Comparison of ENCODE assay signal across 1 cellular context in the genomic region with DNA sequence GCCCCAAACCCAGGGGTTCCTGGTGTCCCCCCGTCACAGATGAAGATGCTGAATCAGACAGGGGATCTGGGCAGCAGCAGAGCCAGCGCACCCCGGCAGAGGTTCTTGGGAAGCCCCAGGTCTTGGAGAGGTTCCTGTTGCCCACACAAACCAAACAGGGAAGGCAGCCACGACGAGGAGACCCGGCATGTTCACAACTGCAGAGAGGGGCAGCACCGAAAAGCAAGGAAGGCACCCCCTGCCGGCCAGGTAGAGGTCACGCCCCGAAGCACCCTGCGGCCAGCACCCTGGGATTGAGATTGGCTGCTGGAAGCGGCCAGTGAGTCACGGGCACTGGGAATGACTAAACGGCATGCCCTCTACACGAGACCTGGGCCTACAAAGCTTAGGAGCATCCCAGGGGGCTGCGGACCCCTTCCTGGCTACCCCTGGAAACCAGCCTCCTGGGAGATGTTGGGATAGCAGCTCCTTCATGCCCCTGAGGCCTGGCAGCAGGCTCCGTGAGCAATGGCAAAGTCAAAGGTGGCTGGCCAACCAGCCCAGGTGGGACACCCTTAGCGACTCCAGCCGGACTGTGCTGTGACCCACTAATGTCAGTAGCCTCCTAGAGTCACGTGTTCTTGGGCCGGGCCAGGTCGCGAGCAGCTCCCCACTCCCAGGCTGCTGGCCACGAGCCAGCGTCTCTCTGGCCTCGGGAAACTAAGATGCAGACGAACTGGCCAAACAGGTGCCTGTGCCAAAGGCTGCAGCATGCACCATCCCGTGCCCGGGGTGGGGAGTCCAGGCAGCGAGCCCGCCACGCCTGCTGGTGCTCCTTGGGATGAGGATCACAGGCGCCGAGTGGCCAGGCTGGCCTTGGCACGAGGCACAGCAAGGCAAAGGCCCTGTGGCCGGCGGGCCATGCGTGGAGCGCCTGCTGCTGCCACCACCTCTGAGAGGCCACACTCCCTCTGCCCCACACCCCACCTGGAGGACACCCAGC.
TF ChIP-seq lines count a peak whose summit lies in the region.

No MANE protein-coding gene starts in this region.

TF ChIP-seq in HepG2, 621 proteins besides CTCF, POLR2A, EP300 and RAD21 (continued from another document):
- TF ChIP-seq, protein P1, sequence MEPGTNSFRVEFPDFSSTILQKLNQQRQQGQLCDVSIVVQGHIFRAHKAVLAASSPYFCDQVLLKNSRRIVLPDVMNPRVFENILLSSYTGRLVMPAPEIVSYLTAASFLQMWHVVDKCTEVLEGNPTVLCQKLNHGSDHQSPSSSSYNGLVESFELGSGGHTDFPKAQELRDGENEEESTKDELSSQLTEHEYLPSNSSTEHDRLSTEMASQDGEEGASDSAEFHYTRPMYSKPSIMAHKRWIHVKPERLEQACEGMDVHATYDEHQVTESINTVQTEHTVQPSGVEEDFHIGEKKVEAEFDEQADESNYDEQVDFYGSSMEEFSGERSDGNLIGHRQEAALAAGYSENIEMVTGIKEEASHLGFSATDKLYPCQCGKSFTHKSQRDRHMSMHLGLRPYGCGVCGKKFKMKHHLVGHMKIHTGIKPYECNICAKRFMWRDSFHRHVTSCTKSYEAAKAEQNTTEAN (CRISPR knock-in tag; conservative IDR thresholded peaks at IDR 0.05), result no peak
- TF ChIP-seq, protein P2, sequence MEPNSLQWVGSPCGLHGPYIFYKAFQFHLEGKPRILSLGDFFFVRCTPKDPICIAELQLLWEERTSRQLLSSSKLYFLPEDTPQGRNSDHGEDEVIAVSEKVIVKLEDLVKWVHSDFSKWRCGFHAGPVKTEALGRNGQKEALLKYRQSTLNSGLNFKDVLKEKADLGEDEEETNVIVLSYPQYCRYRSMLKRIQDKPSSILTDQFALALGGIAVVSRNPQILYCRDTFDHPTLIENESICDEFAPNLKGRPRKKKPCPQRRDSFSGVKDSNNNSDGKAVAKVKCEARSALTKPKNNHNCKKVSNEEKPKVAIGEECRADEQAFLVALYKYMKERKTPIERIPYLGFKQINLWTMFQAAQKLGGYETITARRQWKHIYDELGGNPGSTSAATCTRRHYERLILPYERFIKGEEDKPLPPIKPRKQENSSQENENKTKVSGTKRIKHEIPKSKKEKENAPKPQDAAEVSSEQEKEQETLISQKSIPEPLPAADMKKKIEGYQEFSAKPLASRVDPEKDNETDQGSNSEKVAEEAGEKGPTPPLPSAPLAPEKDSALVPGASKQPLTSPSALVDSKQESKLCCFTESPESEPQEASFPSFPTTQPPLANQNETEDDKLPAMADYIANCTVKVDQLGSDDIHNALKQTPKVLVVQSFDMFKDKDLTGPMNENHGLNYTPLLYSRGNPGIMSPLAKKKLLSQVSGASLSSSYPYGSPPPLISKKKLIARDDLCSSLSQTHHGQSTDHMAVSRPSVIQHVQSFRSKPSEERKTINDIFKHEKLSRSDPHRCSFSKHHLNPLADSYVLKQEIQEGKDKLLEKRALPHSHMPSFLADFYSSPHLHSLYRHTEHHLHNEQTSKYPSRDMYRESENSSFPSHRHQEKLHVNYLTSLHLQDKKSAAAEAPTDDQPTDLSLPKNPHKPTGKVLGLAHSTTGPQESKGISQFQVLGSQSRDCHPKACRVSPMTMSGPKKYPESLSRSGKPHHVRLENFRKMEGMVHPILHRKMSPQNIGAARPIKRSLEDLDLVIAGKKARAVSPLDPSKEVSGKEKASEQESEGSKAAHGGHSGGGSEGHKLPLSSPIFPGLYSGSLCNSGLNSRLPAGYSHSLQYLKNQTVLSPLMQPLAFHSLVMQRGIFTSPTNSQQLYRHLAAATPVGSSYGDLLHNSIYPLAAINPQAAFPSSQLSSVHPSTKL (CRISPR knock-in tag; IDR thresholded peaks at IDR 0.05), result no peak
- TF ChIP-seq, protein P3, sequence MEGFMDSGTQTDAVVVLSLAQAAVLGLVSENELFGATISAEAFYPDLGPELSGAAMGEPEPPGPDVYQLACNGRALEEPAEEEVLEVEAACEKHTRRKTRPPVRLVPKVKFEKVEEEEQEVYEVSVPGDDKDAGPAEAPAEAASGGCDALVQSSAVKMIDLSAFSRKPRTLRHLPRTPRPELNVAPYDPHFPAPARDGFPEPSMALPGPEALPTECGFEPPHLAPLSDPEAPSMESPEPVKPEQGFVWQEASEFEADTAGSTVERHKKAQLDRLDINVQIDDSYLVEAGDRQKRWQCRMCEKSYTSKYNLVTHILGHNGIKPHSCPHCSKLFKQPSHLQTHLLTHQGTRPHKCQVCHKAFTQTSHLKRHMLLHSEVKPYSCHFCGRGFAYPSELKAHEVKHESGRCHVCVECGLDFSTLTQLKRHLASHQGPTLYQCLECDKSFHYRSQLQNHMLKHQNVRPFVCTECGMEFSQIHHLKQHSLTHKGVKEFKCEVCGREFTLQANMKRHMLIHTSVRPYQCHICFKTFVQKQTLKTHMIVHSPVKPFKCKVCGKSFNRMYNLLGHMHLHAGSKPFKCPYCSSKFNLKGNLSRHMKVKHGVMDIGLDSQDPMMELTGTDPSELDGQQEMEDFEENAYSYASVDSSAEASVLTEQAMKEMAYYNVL (CRISPR knock-in tag; IDR thresholded peaks at IDR 0.05; ENCODE audit: borderline replicate concordance), result no peak
- no peak for TF ChIP-seq SMAD3 (CRISPR knock-in tag; IDR thresholded peaks at IDR 0.05)
- no peak for TF ChIP-seq ELF3 (CRISPR knock-in tag; IDR thresholded peaks at IDR 0.05)
- TF ChIP-seq, protein P4, sequence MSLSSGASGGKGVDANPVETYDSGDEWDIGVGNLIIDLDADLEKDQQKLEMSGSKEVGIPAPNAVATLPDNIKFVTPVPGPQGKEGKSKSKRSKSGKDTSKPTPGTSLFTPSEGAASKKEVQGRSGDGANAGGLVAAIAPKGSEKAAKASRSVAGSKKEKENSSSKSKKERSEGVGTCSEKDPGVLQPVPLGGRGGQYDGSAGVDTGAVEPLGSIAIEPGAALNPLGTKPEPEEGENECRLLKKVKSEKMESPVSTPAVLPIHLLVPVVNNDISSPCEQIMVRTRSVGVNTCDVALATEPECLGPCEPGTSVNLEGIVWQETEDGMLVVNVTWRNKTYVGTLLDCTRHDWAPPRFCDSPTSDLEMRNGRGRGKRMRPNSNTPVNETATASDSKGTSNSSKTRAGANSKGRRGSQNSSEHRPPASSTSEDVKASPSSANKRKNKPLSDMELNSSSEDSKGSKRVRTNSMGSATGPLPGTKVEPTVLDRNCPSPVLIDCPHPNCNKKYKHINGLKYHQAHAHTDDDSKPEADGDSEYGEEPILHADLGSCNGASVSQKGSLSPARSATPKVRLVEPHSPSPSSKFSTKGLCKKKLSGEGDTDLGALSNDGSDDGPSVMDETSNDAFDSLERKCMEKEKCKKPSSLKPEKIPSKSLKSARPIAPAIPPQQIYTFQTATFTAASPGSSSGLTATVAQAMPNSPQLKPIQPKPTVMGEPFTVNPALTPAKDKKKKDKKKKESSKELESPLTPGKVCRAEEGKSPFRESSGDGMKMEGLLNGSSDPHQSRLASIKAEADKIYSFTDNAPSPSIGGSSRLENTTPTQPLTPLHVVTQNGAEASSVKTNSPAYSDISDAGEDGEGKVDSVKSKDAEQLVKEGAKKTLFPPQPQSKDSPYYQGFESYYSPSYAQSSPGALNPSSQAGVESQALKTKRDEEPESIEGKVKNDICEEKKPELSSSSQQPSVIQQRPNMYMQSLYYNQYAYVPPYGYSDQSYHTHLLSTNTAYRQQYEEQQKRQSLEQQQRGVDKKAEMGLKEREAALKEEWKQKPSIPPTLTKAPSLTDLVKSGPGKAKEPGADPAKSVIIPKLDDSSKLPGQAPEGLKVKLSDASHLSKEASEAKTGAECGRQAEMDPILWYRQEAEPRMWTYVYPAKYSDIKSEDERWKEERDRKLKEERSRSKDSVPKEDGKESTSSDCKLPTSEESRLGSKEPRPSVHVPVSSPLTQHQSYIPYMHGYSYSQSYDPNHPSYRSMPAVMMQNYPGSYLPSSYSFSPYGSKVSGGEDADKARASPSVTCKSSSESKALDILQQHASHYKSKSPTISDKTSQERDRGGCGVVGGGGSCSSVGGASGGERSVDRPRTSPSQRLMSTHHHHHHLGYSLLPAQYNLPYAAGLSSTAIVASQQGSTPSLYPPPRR (CRISPR knock-in tag; IDR thresholded peaks at IDR 0.05; ENCODE audit: borderline replicate concordance), result no peak
- no peak for TF ChIP-seq MYNN (CRISPR knock-in tag; IDR thresholded peaks at IDR 0.05; ENCODE audit: low read depth)
- TF ChIP-seq ZNF33A (CRISPR knock-in tag; IDR thresholded peaks at IDR 0.05; ENCODE audit: borderline replicate concordance), result no peak
- TF ChIP-seq MATR3 (CRISPR knock-in tag; IDR thresholded peaks at IDR 0.05), result no peak
- no peak for TF ChIP-seq ZNF562 (CRISPR knock-in tag; IDR thresholded peaks at IDR 0.05; ENCODE audit: borderline replicate concordance)
- TF ChIP-seq, protein P5, sequence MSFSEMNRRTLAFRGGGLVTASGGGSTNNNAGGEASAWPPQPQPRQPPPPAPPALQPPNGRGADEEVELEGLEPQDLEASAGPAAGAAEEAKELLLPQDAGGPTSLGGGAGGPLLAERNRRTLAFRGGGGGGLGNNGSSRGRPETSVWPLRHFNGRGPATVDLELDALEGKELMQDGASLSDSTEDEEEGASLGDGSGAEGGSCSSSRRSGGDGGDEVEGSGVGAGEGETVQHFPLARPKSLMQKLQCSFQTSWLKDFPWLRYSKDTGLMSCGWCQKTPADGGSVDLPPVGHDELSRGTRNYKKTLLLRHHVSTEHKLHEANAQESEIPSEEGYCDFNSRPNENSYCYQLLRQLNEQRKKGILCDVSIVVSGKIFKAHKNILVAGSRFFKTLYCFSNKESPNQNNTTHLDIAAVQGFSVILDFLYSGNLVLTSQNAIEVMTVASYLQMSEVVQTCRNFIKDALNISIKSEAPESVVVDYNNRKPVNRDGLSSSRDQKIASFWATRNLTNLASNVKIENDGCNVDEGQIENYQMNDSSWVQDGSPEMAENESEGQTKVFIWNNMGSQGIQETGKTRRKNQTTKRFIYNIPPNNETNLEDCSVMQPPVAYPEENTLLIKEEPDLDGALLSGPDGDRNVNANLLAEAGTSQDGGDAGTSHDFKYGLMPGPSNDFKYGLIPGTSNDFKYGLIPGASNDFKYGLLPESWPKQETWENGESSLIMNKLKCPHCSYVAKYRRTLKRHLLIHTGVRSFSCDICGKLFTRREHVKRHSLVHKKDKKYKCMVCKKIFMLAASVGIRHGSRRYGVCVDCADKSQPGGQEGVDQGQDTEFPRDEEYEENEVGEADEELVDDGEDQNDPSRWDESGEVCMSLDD (CRISPR knock-in tag; IDR thresholded peaks at IDR 0.05; ENCODE audit: borderline replicate concordance), result no peak
- TF ChIP-seq, protein P6, sequence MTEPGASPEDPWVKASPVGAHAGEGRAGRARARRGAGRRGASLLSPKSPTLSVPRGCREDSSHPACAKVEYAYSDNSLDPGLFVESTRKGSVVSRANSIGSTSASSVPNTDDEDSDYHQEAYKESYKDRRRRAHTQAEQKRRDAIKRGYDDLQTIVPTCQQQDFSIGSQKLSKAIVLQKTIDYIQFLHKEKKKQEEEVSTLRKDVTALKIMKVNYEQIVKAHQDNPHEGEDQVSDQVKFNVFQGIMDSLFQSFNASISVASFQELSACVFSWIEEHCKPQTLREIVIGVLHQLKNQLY (CRISPR knock-in tag; IDR thresholded peaks at IDR 0.05), result no peak
- no peak for TF ChIP-seq KLF9 (CRISPR knock-in tag; IDR thresholded peaks at IDR 0.05; ENCODE audit: low read depth)
- no peak for TF ChIP-seq TP53 (CRISPR knock-in tag; conservative IDR thresholded peaks at IDR 0.05)
- no peak for TF ChIP-seq POLR2G (IDR thresholded peaks at IDR 0.05; ENCODE audit: low read depth, low read length)
